ENCODE assay signal across 9 cellular contexts in genomic region chr12:57112492-57113294, GRCh38. TPM values are rescaled to one million over a fixed set of nuclear protein-coding genes. Genes with fewer than 3 reads are reported as not detected.
DNase-seq lines count a peak whose midpoint lies in the region; ATAC-seq and TF ChIP-seq lines count a peak whose summit lies in the region.
"Had no signal": no experiment of that assay in that cellular context is flagged by ENCODE, and none has a peak within 500 bp of the region (broad histone marks: within the 10 kb centered on the region; RNA-seq: fewer than 3 reads in every experiment).

No MANE protein-coding gene starts in this region.

- H3K36me3 ChIP-seq in kidney epithelial cell (ENCODE audit: control insufficient read depth, insufficient read depth, low read length): no peaks in the 10 kb centered on the region
- H3K36me3 ChIP-seq in suprapubic skin: peaks cover under 1% of the 10 kb centered on the region

- peaks cover 19% of the 10 kb centered on the region for H3K36me3 Mint-ChIP-seq in activated CD8-positive, alpha-beta T cell treated with anti-CD3 and anti-CD28 coated beads, Interleukin-2, amount 10 ng/mL, durations not matched to agents 7 days and 5 days (ENCODE audit: low read depth)

- no peak for DNase-seq in activated CD8-positive, alpha-beta T cell treated with anti-CD3 and anti-CD28 coated beads, Interleukin-2, amount 10 ng/mL, durations not matched to agents 7 days and 5 days
- no peak for DNase-seq in kidney epithelial cell (ENCODE audit: low read depth)
- DNase-seq in suprapubic skin (ENCODE audit: low spot score in 2 of 2): peak in 1 of 2 donors; percentile 62
- DNase-seq in D341Med (ENCODE audit: low spot score): no peak
- DNase-seq in DMS 273 (lab: John Stamatoyannopoulos, UW; ENCODE audit: unreplicated experiment): no peak
- no peak for DNase-seq in activated effector memory CD4-positive, alpha-beta T cell treated with Interleukin-2 at 50 U/mL for 16 hours

- TF ChIP-seq EP300 in suprapubic skin (IDR thresholded peaks at IDR 0.05): no peak

- H3K27ac ChIP-seq in suprapubic skin: peak overlapping the region; percentile 94

- 49% methylated on average over 9 of the region's 9 CpGs for WGBS in suprapubic skin

- no peaks in the 10 kb centered on the region for H3K9me3 ChIP-seq in suprapubic skin

- no peak for TF ChIP-seq POLR2A in suprapubic skin (IDR thresholded peaks at IDR 0.05)

- peaks cover 32% of the 10 kb centered on the region for H3K4me1 ChIP-seq in suprapubic skin

- no peaks in the 10 kb centered on the region for H3K9me3 Mint-ChIP-seq in activated CD8-positive, alpha-beta T cell treated with anti-CD3 and anti-CD28 coated beads, Interleukin-2, amount 10 ng/mL, durations not matched to agents 7 days and 5 days (ENCODE audit: insufficient read depth)

- peak overlapping the region; percentile 95 for H3K27ac Mint-ChIP-seq in activated CD8-positive, alpha-beta T cell treated with anti-CD3 and anti-CD28 coated beads, Interleukin-2, amount 10 ng/mL, durations not matched to agents 7 days and 5 days

- ATAC-seq in GM18498 (IDR thresholded peaks at IDR 0.05; ENCODE audit: unreplicated experiment) (peak; percentile 48), HG02885 (IDR thresholded peaks at IDR 0.05; ENCODE audit: poor library complexity, unreplicated experiment) (peak; percentile 65)
- ATAC-seq in activated CD8-positive, alpha-beta T cell treated with anti-CD3 and anti-CD28 coated beads, Interleukin-2, amount 10 ng/mL, durations not matched to agents 7 days and 5 days: no peak

- TF ChIP-seq CTCF in kidney epithelial cell (IDR thresholded peaks at IDR 0.05; ENCODE audit: insufficient read depth, low read length, poor library complexity, severe bottlenecking) (peak; percentile 76), suprapubic skin (IDR thresholded peaks at IDR 0.05) (peak in 1 of 2 donors; percentile 0)

- H3K4me1 Mint-ChIP-seq in activated CD8-positive, alpha-beta T cell treated with anti-CD3 and anti-CD28 coated beads, Interleukin-2, amount 10 ng/mL, durations not matched to agents 7 days and 5 days (ENCODE audit: low read depth): peaks cover 38% of the 10 kb centered on the region

- POLR2A ChIA-PET in activated CD8-positive, alpha-beta T cell treated with anti-CD3 and anti-CD28 coated beads, Interleukin-2, amount 10 ng/mL, durations not matched to agents 7 days and 5 days (lab: Charles Lee): interaction anchor here (0.5 to 7.1 kb wide), 29 partner anchors 9 to 387 kb away, joined by 3 to 95 read pairs (median 7); partner anchors contain the start of genes LRP1, NAB2, NACA and NEMP1

- no peaks in the 10 kb centered on the region for H3K27me3 ChIP-seq in kidney epithelial cell (ENCODE audit: control insufficient read depth, insufficient read depth, low read length)
- no peaks in the 10 kb centered on the region for H3K27me3 ChIP-seq in suprapubic skin

- H3K4me3 ChIP-seq in kidney epithelial cell (ENCODE audit: low read depth, low read length) (no peak overlapping the region), suprapubic skin (peak overlapping the region; percentile 86)

- H3K4me3 Mint-ChIP-seq in activated CD8-positive, alpha-beta T cell treated with anti-CD3 and anti-CD28 coated beads, Interleukin-2, amount 10 ng/mL, durations not matched to agents 7 days and 5 days: peak overlapping the region; percentile 91

- CTCF ChIA-PET in activated CD8-positive, alpha-beta T cell treated with anti-CD3 and anti-CD28 coated beads, Interleukin-2, amount 10 ng/mL, durations not matched to agents 7 days and 5 days (lab: Charles Lee): interaction anchor here (0.7 to 11.4 kb wide), 43 partner anchors 10 to 484 kb away, joined by 3 to 233 read pairs (median 6); partner anchors contain the start of genes GLI1, HSD17B6, LRP1 and MYO1A

- H3K27me3 Mint-ChIP-seq in activated CD8-positive, alpha-beta T cell treated with anti-CD3 and anti-CD28 coated beads, Interleukin-2, amount 10 ng/mL, durations not matched to agents 7 days and 5 days (ENCODE audit: low read depth): peaks cover 5% of the 10 kb centered on the region

RNA-seq across cellular contexts. Expression of gene STAT6, which starts 1.5 kb away (rescaled TPM):
- total RNA-seq in activated CD8-positive, alpha-beta T cell treated with anti-CD3 and anti-CD28 coated beads, Interleukin-2, amount 10 ng/mL, durations not matched to agents 7 days and 5 days: 100 to 1,000 TPM; 189 TPM
- total RNA-seq in kidney epithelial cell (66.4 and 67.8 TPM in 2 replicates), suprapubic skin (100 to 1,000 TPM; 140 to 348 (median 183) TPM)

RNA-seq across cellular contexts. Expression of gene LRP1, which starts 15.6 kb away (rescaled TPM):
- total RNA-seq in activated CD8-positive, alpha-beta T cell treated with anti-CD3 and anti-CD28 coated beads, Interleukin-2, amount 10 ng/mL, durations not matched to agents 7 days and 5 days: under 1 TPM; 0.39 to 0.40 TPM
- total RNA-seq in kidney epithelial cell (40.2 and 53.6 TPM in 2 replicates), suprapubic skin (100 to 1,000 TPM in 2 of 4 donors, 10 to 100 TPM in 2; 83.1 to 149 (median 106) TPM)

RNA-seq across cellular contexts. Expression of gene NAB2, which starts 23.8 kb away (rescaled TPM):
- 10 to 100 TPM; 12.9 to 13.7 TPM for total RNA-seq in activated CD8-positive, alpha-beta T cell treated with anti-CD3 and anti-CD28 coated beads, Interleukin-2, amount 10 ng/mL, durations not matched to agents 7 days and 5 days
- total RNA-seq in kidney epithelial cell (28.6 and 32.0 TPM in 2 replicates), suprapubic skin (10 to 100 TPM; 28.2 to 52.5 (median 36.9) TPM)

RNA-seq across cellular contexts. Expression of gene NEMP1, which starts 34.1 kb away (rescaled TPM):
- total RNA-seq in activated CD8-positive, alpha-beta T cell treated with anti-CD3 and anti-CD28 coated beads, Interleukin-2, amount 10 ng/mL, durations not matched to agents 7 days and 5 days: 10 to 100 TPM; 56.4 to 56.9 TPM
- total RNA-seq in kidney epithelial cell (6.1 and 7.9 TPM in 2 replicates), suprapubic skin (10 to 100 TPM in 2 of 4 donors, 1 to 10 TPM in 2; 6.5 to 31.2 (median 9.5) TPM)

RNA-seq across cellular contexts. Expression of gene LRP1-AS, which starts 34.7 kb away (rescaled TPM):
- total RNA-seq in activated CD8-positive, alpha-beta T cell treated with anti-CD3 and anti-CD28 coated beads, Interleukin-2, amount 10 ng/mL, durations not matched to agents 7 days and 5 days: not detected
- not detected in 2 replicates for total RNA-seq in kidney epithelial cell
- total RNA-seq in suprapubic skin: not detected
- total RNA-seq: activated CD8-positive, alpha-beta memory T cell treated with anti-CD3 and anti-CD28 coated beads for 36 hours had no signal

Comparison
In these comparisons a context has a peak if more than half of its experiments do, and no peak if none do; other contexts are left out.
1. RNA of gene LRP1, which starts 15.6 kb away (total RNA-seq): 83.1 to 149 TPM in suprapubic skin and 40.2 to 53.6 TPM in kidney epithelial cell; 0.39 to 0.40 TPM in activated CD8-positive, alpha-beta T cell treated with anti-CD3 and anti-CD28 coated beads, Interleukin-2, amount 10 ng/mL, durations not matched to agents 7 days and 5 days; every median in the first group is over 10 times any median in the second.